ENCODE assay signal across 8 cellular contexts in genomic region chr3:79361748-79362378, GRCh38.
DNase-seq lines count a peak whose midpoint lies in the region; ATAC-seq and TF ChIP-seq lines count a peak whose summit lies in the region.

No MANE protein-coding gene starts in this region.

- TF ChIP-seq CTCF in fibroblast of mammary gland (conservative IDR thresholded peaks at IDR 0.05; ENCODE audit: control insufficient read depth, insufficient read depth, low read depth, low read length) (peak; percentile 81), retinal pigment epithelial cell (conservative IDR thresholded peaks at IDR 0.05; ENCODE audit: low read depth, low read length) (peak; percentile 76)

- ATAC-seq in GM18909 (IDR thresholded peaks at IDR 0.05; ENCODE audit: poor library complexity, unreplicated experiment) (peak; percentile 70), HG03575 (IDR thresholded peaks at IDR 0.05; ENCODE audit: extremely low read depth, insufficient number of reproducible peaks, low FRiP score, unreplicated experiment) (peak; percentile 73)

- peak; percentile 0 for DNase-seq in CMK (ENCODE audit: low read depth)
- peak; percentile 47 for DNase-seq in RPMI8226
- DNase-seq in fibroblast of mammary gland (ENCODE audit: low read depth), result peak; percentile 61
- DNase-seq in retinal pigment epithelial cell (ENCODE audit: low read depth), result no peak
- DNase-seq in HK-2 (ENCODE audit: unreplicated experiment), result no peak
- no peak for DNase-seq in AG08396 (ENCODE audit: low spot score)

- H3K4me3 ChIP-seq in fibroblast of mammary gland (ENCODE audit: control insufficient read depth, low read depth, low read length) (no peak overlapping the region), retinal pigment epithelial cell (ENCODE audit: low read length) (no peak overlapping the region)

Comparison
In these comparisons a context has a peak if more than half of its experiments do, and no peak if none do; other contexts are left out.
1. DNase-seq: peak in CMK (single experiment), RPMI8226 (single experiment) and fibroblast of mammary gland (single experiment); none in retinal pigment epithelial cell (single experiment), HK-2 (single experiment) and AG08396 (single experiment).